24 cellular contexts compared by ENCODE assay signal in the genomic region with DNA sequence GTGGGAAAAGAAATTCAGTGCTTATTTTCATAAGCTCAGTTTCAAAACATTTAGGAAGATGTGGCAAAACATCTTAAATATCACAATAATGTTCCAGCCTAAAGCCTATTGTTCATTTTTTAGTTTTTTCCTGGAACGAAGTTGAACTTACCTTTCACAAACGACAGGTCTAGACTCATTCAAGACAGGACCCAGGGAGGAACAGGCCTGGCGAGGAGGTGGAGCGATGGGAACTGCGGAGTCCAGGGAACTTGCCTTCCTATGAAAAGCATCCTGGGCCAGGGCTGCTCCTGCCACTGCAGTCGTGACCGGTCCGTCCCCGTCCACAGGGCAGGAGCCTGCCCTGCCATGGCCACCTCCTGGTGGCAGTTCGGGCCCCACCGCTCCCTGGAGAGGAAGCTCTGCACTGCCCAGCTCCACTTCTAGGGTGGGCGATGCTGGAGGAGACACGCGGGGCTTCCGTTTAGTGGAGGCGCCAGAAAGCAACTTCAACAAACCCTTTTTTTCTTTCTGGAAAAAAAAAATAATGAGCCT.
"Had no signal": no experiment of that assay in that cellular context is flagged by ENCODE, and none has a peak within 500 bp of the region (broad histone marks: within the 10 kb centered on the region; RNA-seq: fewer than 3 reads in every experiment).

No MANE protein-coding gene starts in this region.

- H3K4me3 ChIP-seq: cardiac muscle cell had no signal

- H3K36me3 ChIP-seq: cardiac muscle cell had no signal

- ATAC-seq: activated T-cell treated with anti-CD3 and anti-CD28 coated beads, Interleukin-2, amount 50 U/mL, for 72 hours; Panc1 had no signal

- H3K27ac Mint-ChIP-seq: activated CD4-positive, alpha-beta memory T cell treated with anti-CD3 and anti-CD28 coated beads, Interleukin-2, amount 10 ng/mL, durations not matched to agents 7 days and 5 days; activated CD4-positive, alpha-beta T cell treated with anti-CD3 and anti-CD28 coated beads, Interleukin-2, amount 10 ng/mL, durations not matched to agents 7 days and 5 days; activated naive CD4-positive, alpha-beta T cell treated with anti-CD3 and anti-CD28 coated beads, Interleukin-2, amount 10 ng/mL, durations not matched to agents 7 days and 5 days; activated naive CD8-positive, alpha-beta T cell treated with anti-CD3 and anti-CD28 coated beads for 36 hours; activated T-cell treated with anti-CD3 and anti-CD28 coated beads, Interleukin-2, amount 50 U/mL, for 72 hours; activated T-helper 2 cell treated with anti-CD3 and anti-CD28 coated beads, Interferon-gamma antibody, Interleukin-2, Interleukin-4, amounts not matched to agents 10 μg/mL and 5 μg/mL and 100 μg/mL, durations not matched to agents 14 hours and 24 hours and 36 hours had no signal

- H3K4me3 Mint-ChIP-seq: activated CD4-positive, alpha-beta memory T cell treated with anti-CD3 and anti-CD28 coated beads, Interleukin-2, amount 10 ng/mL, durations not matched to agents 7 days and 5 days; activated CD4-positive, alpha-beta T cell treated with anti-CD3 and anti-CD28 coated beads, Interleukin-2, amount 10 ng/mL, durations not matched to agents 7 days and 5 days; activated naive CD4-positive, alpha-beta T cell treated with anti-CD3 and anti-CD28 coated beads, Interleukin-2, amount 10 ng/mL, durations not matched to agents 7 days and 5 days; activated naive CD8-positive, alpha-beta T cell treated with anti-CD3 and anti-CD28 coated beads for 36 hours; activated T-cell treated with anti-CD3 and anti-CD28 coated beads, Interleukin-2, amount 50 U/mL, for 72 hours had no signal

- H3K27me3 Mint-ChIP-seq: activated CD4-positive, alpha-beta T cell treated with anti-CD3 and anti-CD28 coated beads, Interleukin-2, amount 10 ng/mL, durations not matched to agents 7 days and 5 days had no signal

- FAIRE-seq: TTC549 had no signal

- H3K4me1 Mint-ChIP-seq: activated CD4-positive, alpha-beta memory T cell treated with anti-CD3 and anti-CD28 coated beads, Interleukin-2, amount 10 ng/mL, durations not matched to agents 7 days and 5 days; activated CD4-positive, alpha-beta T cell treated with anti-CD3 and anti-CD28 coated beads, Interleukin-2, amount 10 ng/mL, durations not matched to agents 7 days and 5 days; activated naive CD4-positive, alpha-beta T cell treated with anti-CD3 and anti-CD28 coated beads, Interleukin-2, amount 10 ng/mL, durations not matched to agents 7 days and 5 days; activated naive CD8-positive, alpha-beta T cell treated with anti-CD3 and anti-CD28 coated beads for 36 hours had no signal

- H3K9me3 Mint-ChIP-seq: activated CD4-positive, alpha-beta memory T cell treated with anti-CD3 and anti-CD28 coated beads, Interleukin-2, amount 10 ng/mL, durations not matched to agents 7 days and 5 days; activated CD4-positive, alpha-beta T cell treated with anti-CD3 and anti-CD28 coated beads, Interleukin-2, amount 10 ng/mL, durations not matched to agents 7 days and 5 days; activated naive CD4-positive, alpha-beta T cell treated with anti-CD3 and anti-CD28 coated beads, Interleukin-2, amount 10 ng/mL, durations not matched to agents 7 days and 5 days; activated naive CD8-positive, alpha-beta T cell treated with anti-CD3 and anti-CD28 coated beads for 36 hours; activated T-cell treated with anti-CD3 and anti-CD28 coated beads, Interleukin-2, amount 50 U/mL, for 72 hours; activated T-helper 2 cell treated with anti-CD3 and anti-CD28 coated beads, Interferon-gamma antibody, Interleukin-2, Interleukin-4, amounts not matched to agents 10 μg/mL and 5 μg/mL and 100 μg/mL, durations not matched to agents 14 hours and 24 hours and 36 hours had no signal

- DNase-seq: activated CD4-positive, alpha-beta memory T cell treated with anti-CD3 and anti-CD28 coated beads, Interleukin-2, amount 10 ng/mL, durations not matched to agents 7 days and 5 days; activated CD4-positive, alpha-beta T cell treated with anti-CD3 and anti-CD28 coated beads, Interleukin-2, amount 10 ng/mL, durations not matched to agents 7 days and 5 days; activated CD4-positive, CD25-positive, alpha-beta regulatory T cell; activated gamma-delta T cell treated with Interleukin-2 at 50 U/mL for 16 hours; activated naive CD4-positive, alpha-beta T cell treated with anti-CD3 and anti-CD28 coated beads, Interleukin-2, amount 10 ng/mL, durations not matched to agents 7 days and 5 days; activated naive CD8-positive, alpha-beta T cell treated with anti-CD3 and anti-CD28 coated beads for 36 hours; activated T-cell treated with anti-CD3 and anti-CD28 coated beads for 4 hours; activated T-cell treated with anti-CD3 and anti-CD28 coated beads, Interleukin-2, amount 50 U/mL, for 72 hours; anterior cingulate cortex; MM.1S; NCI-H1105; NCI-H1436; NCI-H1694 treated with DMSO at 0.1 percent for 48 hours; NCI-H2029 treated with DMSO at 0.1 percent for 48 hours; NCI-H510A treated with DMSO at 0.1 percent for 48 hours; NCI-H69; NK-92 treated with Interleukin-12 subunit alpha and Interleukin-12 subunit beta, amount 100 ng/mL, for 24 hours; SHP77; T-helper 2 cell; T1000 had no signal

- H3K27ac ChIP-seq: cardiac muscle cell had no signal

- H3K36me3 Mint-ChIP-seq: activated naive CD4-positive, alpha-beta T cell treated with anti-CD3 and anti-CD28 coated beads, Interleukin-2, amount 10 ng/mL, durations not matched to agents 7 days and 5 days; activated naive CD8-positive, alpha-beta T cell treated with anti-CD3 and anti-CD28 coated beads for 36 hours had no signal
